Comparison of ENCODE assay signal across 19 cellular contexts in the genomic region with DNA sequence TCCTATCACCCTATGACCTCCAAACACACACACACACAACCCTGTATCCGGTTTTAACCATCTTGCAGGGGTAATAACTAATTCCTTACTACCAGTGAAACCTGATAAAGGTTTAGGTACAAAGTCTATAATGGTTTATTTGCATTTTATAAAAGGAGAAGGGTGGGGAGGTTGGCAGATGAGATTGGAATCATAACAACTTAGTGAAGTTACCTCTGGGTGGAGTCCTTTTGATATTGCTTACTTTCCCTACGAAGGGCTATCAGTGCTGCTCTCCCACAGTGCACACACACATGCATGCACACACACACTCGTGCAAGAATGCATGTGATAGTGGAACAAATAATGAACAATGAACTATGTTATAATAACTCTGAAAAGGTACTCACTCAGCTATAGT. TPM values are rescaled to one million over a fixed set of nuclear protein-coding genes. Genes with fewer than 3 reads are reported as not detected.
"Had no signal": no experiment of that assay in that cellular context is flagged by ENCODE, and none has a peak within 500 bp of the region (broad histone marks: within the 10 kb centered on the region; RNA-seq: fewer than 3 reads in every experiment).

No MANE protein-coding gene starts in this region.

- H3K27ac Mint-ChIP-seq: activated CD4-positive, alpha-beta T cell treated with anti-CD3 and anti-CD28 coated beads, Interleukin-2, amount 10 ng/mL, durations not matched to agents 7 days and 5 days; activated naive CD4-positive, alpha-beta T cell treated with anti-CD3 and anti-CD28 coated beads for 36 hours; brain; endodermal cell; T-helper 1 cell treated with Interleukin-12 subunit alpha and Interleukin-12 subunit beta and Interleukin-4 antibody, amounts not matched to agents 30 μg/mL and 1 μg/mL, for 36 hours had no signal

- H3K4me3 ChIP-seq: dorsolateral prefrontal cortex, left lung, testis, upper lobe of right lung had no signal

- H3K27me3 ChIP-seq: dorsolateral prefrontal cortex, left lung, testis, upper lobe of right lung had no signal

- DNase-seq: activated CD4-positive, alpha-beta T cell treated with anti-CD3 and anti-CD28 coated beads, Interleukin-2, amount 10 ng/mL, durations not matched to agents 7 days and 5 days; activated CD8-positive, alpha-beta memory T cell treated with anti-CD3 and anti-CD28 coated beads, Interleukin-2, amount 50 U/mL, for 4 hours; activated naive CD4-positive, alpha-beta T cell treated with anti-CD3 and anti-CD28 coated beads for 36 hours; activated T-cell treated with anti-CD3 and anti-CD28 coated beads, Interleukin-2, amount 50 U/mL, for 4 hours; anterior cingulate cortex; caudate nucleus; dorsolateral prefrontal cortex; endodermal cell; foreskin fibroblast; left lung; mammary epithelial cell; occipital lobe; stimulated activated CD4-positive, alpha-beta T cell treated with anti-CD3 and anti-CD28 coated beads, Interleukin-15, amount 100 ng/mL, for 24 hours; stimulated activated CD4-positive, alpha-beta T cell treated with anti-CD3 and anti-CD28 coated beads, Interleukin-2, amount 100 ng/mL, for 48 hours; testis; upper lobe of right lung had no signal

- H3K4me1 Mint-ChIP-seq: activated CD4-positive, alpha-beta T cell treated with anti-CD3 and anti-CD28 coated beads, Interleukin-2, amount 10 ng/mL, durations not matched to agents 7 days and 5 days had no signal

- H3K36me3 Mint-ChIP-seq: brain had no signal

- H3K27me3 Mint-ChIP-seq: brain had no signal

- H3K4me3 Mint-ChIP-seq: activated CD4-positive, alpha-beta T cell treated with anti-CD3 and anti-CD28 coated beads, Interleukin-2, amount 10 ng/mL, durations not matched to agents 7 days and 5 days; activated naive CD4-positive, alpha-beta T cell treated with anti-CD3 and anti-CD28 coated beads for 36 hours; activated T-cell treated with anti-CD3 and anti-CD28 coated beads, Interleukin-2, amount 50 U/mL, for 4 hours; brain; endodermal cell; T-helper 1 cell treated with Interleukin-12 subunit alpha and Interleukin-12 subunit beta and Interleukin-4 antibody, amounts not matched to agents 30 μg/mL and 1 μg/mL, for 36 hours had no signal

- H3K36me3 ChIP-seq: left lung, upper lobe of right lung had no signal

- H3K9me3 Mint-ChIP-seq: activated CD4-positive, alpha-beta T cell treated with anti-CD3 and anti-CD28 coated beads, Interleukin-2, amount 10 ng/mL, durations not matched to agents 7 days and 5 days; activated naive CD4-positive, alpha-beta T cell treated with anti-CD3 and anti-CD28 coated beads for 36 hours; activated T-cell treated with anti-CD3 and anti-CD28 coated beads, Interleukin-2, amount 50 U/mL, for 4 hours; brain; endodermal cell; T-helper 1 cell treated with Interleukin-12 subunit alpha and Interleukin-12 subunit beta and Interleukin-4 antibody, amounts not matched to agents 30 μg/mL and 1 μg/mL, for 36 hours had no signal

- H3K27ac ChIP-seq: dorsolateral prefrontal cortex, epithelial cell of prostate, left lung, testis, upper lobe of right lung had no signal

- H3K9me3 ChIP-seq: left lung, testis, upper lobe of right lung had no signal

- H3K4me1 ChIP-seq: left lung, testis, upper lobe of right lung had no signal

RNA-seq across cellular contexts. Expression of a gene that starts 56.1 kb away (rescaled TPM):
- total RNA-seq: activated naive CD4-positive, alpha-beta T cell treated with anti-CD3 and anti-CD28 coated beads for 36 hours had no signal
